19 cellular contexts compared by ENCODE assay signal in genomic region chr17:77736721-77737120, GRCh38.
DNase-seq lines count a peak whose midpoint lies in the region; ATAC-seq and TF ChIP-seq lines count a peak whose summit lies in the region.
"Had no signal": no experiment of that assay in that cellular context is flagged by ENCODE, and none has a peak within 500 bp of the region (broad histone marks: within the 10 kb centered on the region; RNA-seq: fewer than 3 reads in every experiment).

No MANE protein-coding gene starts in this region.

- no peak overlapping the region for H3K56ac ChIP-seq in H9 (ENCODE audit: insufficient read length, low read depth, low read length)

- no peak overlapping the region for H2BK15ac ChIP-seq in H9 (ENCODE audit: low read depth, low read length)

- H3K23me2 ChIP-seq in H9 (ENCODE audit: insufficient read length, low read depth, low read length, poor library complexity, severe bottlenecking): no peaks in the 10 kb centered on the region

- peaks cover 30 to 32% of the 10 kb centered on the region in 2 experiments for H3K9me3 Mint-ChIP-seq in H9

- H3K4me3 ChIP-seq in esophagus squamous epithelium (no peak overlapping the region), gastrocnemius medialis (no peak overlapping the region)
- H3K4me3 ChIP-seq: left lung, right lobe of liver had no signal

- no peak overlapping the region for H2BK5ac ChIP-seq in H9 (ENCODE audit: insufficient read length, low read length)

- H3K79me2 ChIP-seq in H9 (ENCODE audit: insufficient read depth, low read length): no peaks in the 10 kb centered on the region

- H3K4me1 Mint-ChIP-seq in H9: peaks cover 41 to 56% of the 10 kb centered on the region in 2 experiments
- H3K4me1 Mint-ChIP-seq: stimulated activated memory B cell treated with anti-CD40 and anti-IgM and Interleukin-4, amounts not matched to agents 10 μg/mL and 1 μg/mL and 100 μg/mL, for 72 hours had no signal

- H3K4ac ChIP-seq in H9 (ENCODE audit: low read depth, low read length): no peak overlapping the region

- no peak overlapping the region for H2BK120ac ChIP-seq in H9 (ENCODE audit: low read depth, low read length, poor library complexity, severe bottlenecking)

- no peak overlapping the region for H3K14ac ChIP-seq in H9 (ENCODE audit: insufficient read depth, low read length)

- H3K23ac ChIP-seq in H9 (ENCODE audit: insufficient read length, low read depth, low read length): no peak overlapping the region

- no peak overlapping the region for H3T11ph ChIP-seq in H9 (ENCODE audit: low read length)

- DNase-seq in DMS79 treated with DMSO at 0.1 percent for 48 hours (lab: John Stamatoyannopoulos, UW) (peak; percentile 48), DMS79 (lab: John Stamatoyannopoulos, UW) (no peak), H9 (peak; percentile 25), esophagus squamous epithelium (lab: John Stamatoyannopoulos, UW) (no peak), gastrocnemius medialis (peak in 1 of 2 donors; percentile 33), iPS-NIHi7 (ENCODE audit: extremely low spot score) (no peak)
- DNase-seq: activated T-cell treated with anti-CD3 and anti-CD28 coated beads, Interleukin-2, amount 50 U/mL, for 48 hours; foreskin keratinocyte; Kasumi-1; NCI-H2081 treated with DMSO at 0.1 percent for 48 hours; nucleus accumbens had no signal

- ATAC-seq in gastrocnemius medialis (no peak), HG02885 (IDR thresholded peaks at IDR 0.05; ENCODE audit: poor library complexity, unreplicated experiment) (no peak), HG02642 (IDR thresholded peaks at IDR 0.05; ENCODE audit: poor library complexity, unreplicated experiment) (no peak)
- ATAC-seq: foreskin keratinocyte; stimulated activated memory B cell treated with anti-CD40 and anti-IgM and Interleukin-4, amounts not matched to agents 10 μg/mL and 1 μg/mL and 100 μg/mL, for 72 hours had no signal

- H3K36me3 ChIP-seq in esophagus squamous epithelium (no peaks in the 10 kb centered on the region), gastrocnemius medialis (no peaks in the 10 kb centered on the region)
- H3K36me3 ChIP-seq: left lung, right lobe of liver had no signal

- H2BK20ac ChIP-seq in H9 (ENCODE audit: low read depth, low read length, poor library complexity, severe bottlenecking): no peak overlapping the region

- no peaks in the 10 kb centered on the region for H3K4me1 ChIP-seq in H9 (ENCODE audit: insufficient read depth, low read length)
- peaks cover 15 to 42% (median 24%) of the 10 kb centered on the region in 3 donors for H3K4me1 ChIP-seq in esophagus squamous epithelium
- peaks cover 27 to 28% of the 10 kb centered on the region in 2 donors for H3K4me1 ChIP-seq in gastrocnemius medialis
- H3K4me1 ChIP-seq: foreskin keratinocyte, right lobe of liver had no signal

- TF ChIP-seq CTCF in H9 (conservative IDR thresholded peaks at IDR 0.05) (no peak), esophagus squamous epithelium (IDR thresholded peaks at IDR 0.05) (no peak), gastrocnemius medialis (IDR thresholded peaks at IDR 0.05 in 4 of 5, conservative IDR thresholded peaks at IDR 0.05 in 1 of 5) (no peak)

- H2AK5ac ChIP-seq in H9 (ENCODE audit: insufficient read length, low read length): no peak overlapping the region

- no peak overlapping the region for H4K91ac ChIP-seq in H9 (ENCODE audit: insufficient read length, low read depth, low read length)

- H2AFZ ChIP-seq in H9 (ENCODE audit: low read length): no peak overlapping the region

- H3K9me3 ChIP-seq in H9 (ENCODE audit: control insufficient read depth, low read depth, low read length): no peaks in the 10 kb centered on the region
- peaks cover 0 to 12% (median 9%) of the 10 kb centered on the region in 3 donors for H3K9me3 ChIP-seq in esophagus squamous epithelium
- H3K9me3 ChIP-seq in gastrocnemius medialis: peaks cover 0 to 3% (median 0%) of the 10 kb centered on the region in 3 donors
- H3K9me3 ChIP-seq: right lobe of liver had no signal

- H3K4me2 ChIP-seq in H9 (ENCODE audit: insufficient read depth, insufficient read length, low read length): no peak overlapping the region

- WGBS in H9 (ENCODE audit: extremely low coverage, insufficient read length, low lambda C conversion rate): no CpG with 5 or more reads among the region's 6 CpGs
- 78% methylated on average over 4 of the region's 6 CpGs; no CpG with 5 or more reads in 1 of the 2 donors for WGBS in esophagus squamous epithelium, 2 donors

- no peak overlapping the region for H2BK12ac ChIP-seq in H9 (ENCODE audit: insufficient read length, low read depth, low read length)

- H3K9ac ChIP-seq in H9 (ENCODE audit: extremely low read depth, insufficient read length, low read length): no peak overlapping the region

- peak overlapping the region in 1 of 2 experiments; percentile 66; a peak in 2 of 5 replicates for H3K4me3 Mint-ChIP-seq in H9
- H3K4me3 Mint-ChIP-seq: activated naive CD8-positive, alpha-beta T cell; dendritic cell treated with granulocyte-macrophage colony-stimulating factor and Interleukin-4, amounts not matched to agents 40 ng/mL and 50 ng/mL, for 4 days; stimulated activated memory B cell treated with anti-CD40 and anti-IgM and Interleukin-4, amounts not matched to agents 10 μg/mL and 1 μg/mL and 100 μg/mL, for 72 hours had no signal

- no peak overlapping the region for H3K27ac ChIP-seq in H9 (ENCODE audit: insufficient read length, low read depth, low read length)
- H3K27ac ChIP-seq in esophagus squamous epithelium: peak overlapping the region in 3 of 4 donors; percentile 73 to 81 (median 80)
- peak overlapping the region; percentile 16 to 74 (median 66) for H3K27ac ChIP-seq in gastrocnemius medialis
- H3K27ac ChIP-seq: 22Rv1, foreskin keratinocyte, left lung, right lobe of liver had no signal

- H3K36me3 Mint-ChIP-seq in H9 (ENCODE audit: insufficient read depth in 1 of 3, low read depth in 3 of 3): peaks cover 9 to 25% (median 17%) of the 10 kb centered on the region in 3 experiments; a peak in 6 of 7 replicates
- H3K36me3 Mint-ChIP-seq: stimulated activated memory B cell treated with anti-CD40 and anti-IgM and Interleukin-4, amounts not matched to agents 10 μg/mL and 1 μg/mL and 100 μg/mL, for 72 hours had no signal

- TF ChIP-seq POLR2A in esophagus squamous epithelium (IDR thresholded peaks at IDR 0.05): no peak
- no peak for TF ChIP-seq POLR2A in gastrocnemius medialis (IDR thresholded peaks at IDR 0.05)

- H4K8ac ChIP-seq in H9 (replicated peaks; ENCODE audit: insufficient read length, low read depth, low read length): no peak overlapping the region

- H4K5ac ChIP-seq in H9 (ENCODE audit: insufficient read length, low read depth, low read length): no peak overlapping the region

- no peaks in the 10 kb centered on the region for H3K79me1 ChIP-seq in H9 (ENCODE audit: insufficient read depth, low read depth, low read length, poor library complexity, severe bottlenecking)

- peaks cover 10% of the 10 kb centered on the region; the same call in 1 of the 2 replicates for H3K27me3 ChIP-seq in H9 (ENCODE audit: insufficient read depth, low read length)
- peaks cover 0 to 53% (median 0%) of the 10 kb centered on the region in 4 donors for H3K27me3 ChIP-seq in esophagus squamous epithelium
- H3K27me3 ChIP-seq in gastrocnemius medialis: peaks cover 0 to 17% (median 17%) of the 10 kb centered on the region in 3 donors
- H3K27me3 ChIP-seq: right lobe of liver had no signal

- H4K20me1 ChIP-seq in H9 (ENCODE audit: control insufficient read depth, insufficient read depth, insufficient read length): no peaks in the 10 kb centered on the region

- H3K27me3 Mint-ChIP-seq in H9 (ENCODE audit: low read depth): peaks cover 88% of the 10 kb centered on the region

- in situ Hi-C loops in gastrocnemius medialis (cut with MboI; ENCODE audit: low sequenced_read_pairs in 4 of 4): loop anchor here in 1 of 4 donors (25.0 kb wide), 1 partner anchor 699 kb away; no protein-coding TSS in a partner anchor

- H3K27ac Mint-ChIP-seq in H9: no peak overlapping the region
- H3K27ac Mint-ChIP-seq: activated naive CD8-positive, alpha-beta T cell; dendritic cell treated with granulocyte-macrophage colony-stimulating factor and Interleukin-4, amounts not matched to agents 40 ng/mL and 50 ng/mL, for 4 days; stimulated activated memory B cell treated with anti-CD40 and anti-IgM and Interleukin-4, amounts not matched to agents 10 μg/mL and 1 μg/mL and 100 μg/mL, for 72 hours had no signal

- intact Hi-C loops in esophagus squamous epithelium (cut with DNase I): no loop called here
- intact Hi-C loops in gastrocnemius medialis (cut with DNase I; ENCODE audit: low total_unique reads): no loop called here

- H3K18ac ChIP-seq in H9 (ENCODE audit: insufficient read length, low read depth, low read length): no peak overlapping the region

Comparison
In these comparisons a context has a peak if more than half of its experiments do, and no peak if none do; other contexts are left out.
1. DNase-seq: peak in DMS79 treated with DMSO at 0.1 percent for 48 hours (single experiment) and H9 (single experiment); none in DMS79 (single experiment), esophagus squamous epithelium (single experiment) and iPS-NIHi7 (single experiment).